5 cellular contexts compared by ENCODE assay signal in the genomic region with DNA sequence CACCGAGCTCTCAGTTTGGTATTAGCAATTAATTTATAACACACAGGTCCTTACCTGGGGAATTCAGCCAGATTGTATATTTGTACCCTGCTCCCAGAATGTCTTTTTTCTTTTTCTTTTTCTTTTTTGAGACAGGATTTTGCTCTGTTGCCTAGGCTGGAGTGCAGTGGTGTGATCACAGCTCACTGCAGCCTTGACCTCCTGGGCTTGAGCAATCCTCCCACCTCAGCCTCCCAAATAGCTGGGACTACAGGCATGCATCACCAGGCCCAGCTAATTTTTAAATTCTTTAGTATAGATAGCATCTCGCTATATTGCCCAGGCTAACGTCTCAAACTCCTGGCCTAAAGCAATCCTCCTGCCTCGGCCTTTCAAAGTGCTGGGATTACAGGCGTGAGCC. TPM values are rescaled to one million over a fixed set of nuclear protein-coding genes. Genes with fewer than 3 reads are reported as not detected.
"Had no signal": no experiment of that assay in that cellular context is flagged by ENCODE, and none has a peak within 500 bp of the region (broad histone marks: within the 10 kb centered on the region; RNA-seq: fewer than 3 reads in every experiment).

No MANE protein-coding gene starts in this region.

RNA-seq across cellular contexts. Expression of a gene that starts 14.5 kb away (rescaled TPM):
- total RNA-seq: HT-29, HT1080, IMR-90 had no signal
- polyA plus RNA-seq: IMR-90 had no signal

RNA-seq across cellular contexts. Expression of a gene that starts 28.2 kb away (rescaled TPM):
- polyA plus RNA-seq: IgD-negative memory B cell, K562 had no signal

RNA-seq across cellular contexts. Expression of a gene that starts 59.6 kb away (rescaled TPM):
- total RNA-seq: IMR-90 had no signal
